ENCODE assay signal across 16 cellular contexts in genomic region chr17:59278401-59278800, GRCh38. TPM values are rescaled to one million over a fixed set of nuclear protein-coding genes. Genes with fewer than 3 reads are reported as not detected.
DNase-seq lines count a peak whose midpoint lies in the region; ATAC-seq and TF ChIP-seq lines count a peak whose summit lies in the region.
"Had no signal": no experiment of that assay in that cellular context is flagged by ENCODE, and none has a peak within 500 bp of the region (broad histone marks: within the 10 kb centered on the region; RNA-seq: fewer than 3 reads in every experiment).

No MANE protein-coding gene starts in this region.

- no peak for ATAC-seq in activated B cell treated with CpG ODN at 0.5 μM for 24 hours (ENCODE audit: low read depth)
- no peak for ATAC-seq in naive B cell (ENCODE audit: low read depth in 2 of 2)
- no peak for ATAC-seq in naive thymus-derived CD8-positive, alpha-beta T cell
- no peak for ATAC-seq in GM21447 (IDR thresholded peaks at IDR 0.05; ENCODE audit: unreplicated experiment)

- no peak overlapping the region for H3K4me3 Mint-ChIP-seq in activated CD4-positive, alpha-beta memory T cell treated with anti-CD3 and anti-CD28 coated beads, Interleukin-2, amount 10 ng/mL, durations not matched to agents 7 days and 5 days
- H3K4me3 Mint-ChIP-seq in activated CD4-positive, alpha-beta memory T cell treated with anti-CD3 and anti-CD28 coated beads for 36 hours, result no peak overlapping the region
- no peak overlapping the region for H3K4me3 Mint-ChIP-seq in activated B cell treated with CpG ODN at 0.5 μM for 24 hours
- H3K4me3 Mint-ChIP-seq in naive B cell, result peak overlapping the region in 4 of 8 donors; percentile 10 to 84 (median 36)
- peak overlapping the region in 1 of 10 donors; percentile 7 for H3K4me3 Mint-ChIP-seq in naive thymus-derived CD8-positive, alpha-beta T cell

- H3K4me1 Mint-ChIP-seq in activated CD4-positive, alpha-beta memory T cell treated with anti-CD3 and anti-CD28 coated beads, Interleukin-2, amount 10 ng/mL, durations not matched to agents 7 days and 5 days, result peaks cover 3% of the 10 kb centered on the region
- peaks cover 3% of the 10 kb centered on the region for H3K4me1 Mint-ChIP-seq in activated CD4-positive, alpha-beta memory T cell treated with anti-CD3 and anti-CD28 coated beads for 36 hours (ENCODE audit: low read depth)
- H3K4me1 Mint-ChIP-seq in activated B cell treated with CpG ODN at 0.5 μM for 24 hours (peaks cover 18% of the 10 kb centered on the region), naive B cell (peaks cover 10 to 25% (median 17%) of the 10 kb centered on the region in 3 donors)
- H3K4me1 Mint-ChIP-seq in naive thymus-derived CD8-positive, alpha-beta T cell, result peaks cover 0 to 16% (median 0%) of the 10 kb centered on the region in 4 donors

- intact Hi-C loops in activated CD4-positive, alpha-beta memory T cell treated with anti-CD3 and anti-CD28 coated beads for 36 hours (cut with micrococcal nuclease), result no loop called here
- intact Hi-C loops in activated B cell treated with CpG ODN at 0.5 μM for 24 hours (cut with micrococcal nuclease), result no loop called here

- POLR2A ChIA-PET in activated CD4-positive, alpha-beta memory T cell treated with anti-CD3 and anti-CD28 coated beads, Interleukin-2, amount 10 ng/mL, durations not matched to agents 7 days and 5 days (lab: Charles Lee), result no interaction called here
- POLR2A ChIA-PET in activated CD4-positive, alpha-beta memory T cell treated with anti-CD3 and anti-CD28 coated beads for 36 hours (lab: Charles Lee), result no interaction called here
- POLR2A ChIA-PET in activated B cell treated with CpG ODN at 0.5 μM for 24 hours (lab: Charles Lee), result interaction anchor here (0.6 kb wide), 1 partner anchor 50 kb away, joined by 3 read pairs; no protein-coding TSS in a partner anchor
- POLR2A ChIA-PET in naive thymus-derived CD8-positive, alpha-beta T cell (lab: Charles Lee), result interaction anchor here (0.6 kb wide), 1 partner anchor 41 kb away, joined by 5 read pairs; no protein-coding TSS in a partner anchor

- no peak for TF ChIP-seq CTCF in activated B cell treated with CpG ODN at 0.5 μM for 24 hours (IDR thresholded peaks at IDR 0.05)

- H3K36me3 Mint-ChIP-seq in activated CD4-positive, alpha-beta memory T cell treated with anti-CD3 and anti-CD28 coated beads, Interleukin-2, amount 10 ng/mL, durations not matched to agents 7 days and 5 days (ENCODE audit: low read depth), result no peaks in the 10 kb centered on the region
- H3K36me3 Mint-ChIP-seq in activated CD4-positive, alpha-beta memory T cell treated with anti-CD3 and anti-CD28 coated beads for 36 hours, result no peaks in the 10 kb centered on the region
- H3K36me3 Mint-ChIP-seq in activated B cell treated with CpG ODN at 0.5 μM for 24 hours (ENCODE audit: low read depth) (no peaks in the 10 kb centered on the region), naive B cell (peaks cover 0 to 4% of the 10 kb centered on the region in 2 donors)
- H3K36me3 Mint-ChIP-seq in naive thymus-derived CD8-positive, alpha-beta T cell, result peaks cover 0 to 17% (median 3%) of the 10 kb centered on the region in 3 donors

- H3K9me3 Mint-ChIP-seq in activated CD4-positive, alpha-beta memory T cell treated with anti-CD3 and anti-CD28 coated beads, Interleukin-2, amount 10 ng/mL, durations not matched to agents 7 days and 5 days, result no peaks in the 10 kb centered on the region
- H3K9me3 Mint-ChIP-seq in activated CD4-positive, alpha-beta memory T cell treated with anti-CD3 and anti-CD28 coated beads for 36 hours, result no peaks in the 10 kb centered on the region
- no peaks in the 10 kb centered on the region for H3K9me3 Mint-ChIP-seq in activated B cell treated with CpG ODN at 0.5 μM for 24 hours
- H3K9me3 Mint-ChIP-seq in naive B cell, result no peaks in the 10 kb centered on the region
- no peaks in the 10 kb centered on the region for H3K9me3 Mint-ChIP-seq in naive thymus-derived CD8-positive, alpha-beta T cell

- H3K27me3 Mint-ChIP-seq in activated CD4-positive, alpha-beta memory T cell treated with anti-CD3 and anti-CD28 coated beads, Interleukin-2, amount 10 ng/mL, durations not matched to agents 7 days and 5 days, result no peaks in the 10 kb centered on the region
- H3K27me3 Mint-ChIP-seq in activated CD4-positive, alpha-beta memory T cell treated with anti-CD3 and anti-CD28 coated beads for 36 hours, result no peaks in the 10 kb centered on the region
- H3K27me3 Mint-ChIP-seq in activated B cell treated with CpG ODN at 0.5 μM for 24 hours, result no peaks in the 10 kb centered on the region
- H3K27me3 Mint-ChIP-seq in naive B cell, result no peaks in the 10 kb centered on the region
- H3K27me3 Mint-ChIP-seq in naive thymus-derived CD8-positive, alpha-beta T cell, result no peaks in the 10 kb centered on the region

- DNase-seq in activated CD4-positive, alpha-beta memory T cell treated with anti-CD3 and anti-CD28 coated beads, Interleukin-2, amount 10 ng/mL, durations not matched to agents 7 days and 5 days, result no peak
- DNase-seq in activated CD4-positive, alpha-beta memory T cell treated with anti-CD3 and anti-CD28 coated beads for 36 hours, result no peak
- DNase-seq in NOMO-1 (lab: John Stamatoyannopoulos, UW; ENCODE audit: unreplicated experiment in 2 of 2) (peak; percentile 71 to 77), activated B cell treated with CpG ODN at 0.5 μM for 24 hours (no peak), naive B cell (no peak)
- no peak for DNase-seq in activated CD4-positive, alpha-beta T cell treated with anti-CD3 and anti-CD28 coated beads, Interleukin-2, amount 50 U/mL, for 4 hours
- no peak for DNase-seq in naive thymus-derived CD8-positive, alpha-beta T cell
- DNase-seq: 8988T, C1 segment of cervical spinal cord, COR-L47, DMS153, MG63, NCI-H1417, NCI-H1930, NCI-H2171 treated with DMSO at 0.1 percent for 48 hours had no signal

- peak overlapping the region; percentile 1 for H3K27ac Mint-ChIP-seq in activated CD4-positive, alpha-beta memory T cell treated with anti-CD3 and anti-CD28 coated beads, Interleukin-2, amount 10 ng/mL, durations not matched to agents 7 days and 5 days
- H3K27ac Mint-ChIP-seq in activated CD4-positive, alpha-beta memory T cell treated with anti-CD3 and anti-CD28 coated beads for 36 hours, result no peak overlapping the region
- H3K27ac Mint-ChIP-seq in activated B cell treated with CpG ODN at 0.5 μM for 24 hours, result peak overlapping the region; percentile 7
- H3K27ac Mint-ChIP-seq in naive B cell, result peak overlapping the region in 4 of 6 donors; percentile 88 to 94 (median 89)
- H3K27ac Mint-ChIP-seq in naive thymus-derived CD8-positive, alpha-beta T cell, result peak overlapping the region in 2 of 10 donors; percentile 43 to 59

- CTCF ChIA-PET in activated CD4-positive, alpha-beta memory T cell treated with anti-CD3 and anti-CD28 coated beads, Interleukin-2, amount 10 ng/mL, durations not matched to agents 7 days and 5 days (lab: Charles Lee), result interaction anchor here (0.6 kb wide), 1 partner anchor 169 kb away, joined by 3 read pairs; no protein-coding TSS in a partner anchor
- CTCF ChIA-PET in activated CD4-positive, alpha-beta memory T cell treated with anti-CD3 and anti-CD28 coated beads for 36 hours (lab: Charles Lee), result no interaction called here
- CTCF ChIA-PET in activated B cell treated with CpG ODN at 0.5 μM for 24 hours (lab: Charles Lee), result no interaction called here

RNA-seq across cellular contexts. Expression of gene YPEL2, which starts 53.1 kb away (rescaled TPM):
- total RNA-seq in activated CD4-positive, alpha-beta memory T cell treated with anti-CD3 and anti-CD28 coated beads, Interleukin-2, amount 10 ng/mL, durations not matched to agents 7 days and 5 days, result 10 to 100 TPM; 17.1 to 18.4 TPM
- 1 to 10 TPM; 7.6 to 9.4 TPM for total RNA-seq in activated CD4-positive, alpha-beta memory T cell treated with anti-CD3 and anti-CD28 coated beads for 36 hours
- 18.3 and 19.5 TPM in 2 replicates for total RNA-seq in activated B cell treated with CpG ODN at 0.5 μM for 24 hours
- 10 to 100 TPM; 18.8 to 42.5 (median 32.3) TPM for polyA plus RNA-seq in naive B cell (ENCODE audit: low read depth in 6 of 6)
- 10 to 100 TPM; 73.5 to 75.0 TPM for total RNA-seq in naive thymus-derived CD8-positive, alpha-beta T cell
- polyA plus RNA-seq in naive thymus-derived CD8-positive, alpha-beta T cell, result 10 to 100 TPM; 22.0 to 28.7 (median 25.2) TPM

RNA-seq across cellular contexts. Expression of gene GDPD1, which starts 58.1 kb away (rescaled TPM):
- total RNA-seq in activated CD4-positive, alpha-beta memory T cell treated with anti-CD3 and anti-CD28 coated beads, Interleukin-2, amount 10 ng/mL, durations not matched to agents 7 days and 5 days, result 1 to 10 TPM; 4.7 to 4.8 TPM
- 1 to 10 TPM; 2.9 to 3.5 TPM for total RNA-seq in activated CD4-positive, alpha-beta memory T cell treated with anti-CD3 and anti-CD28 coated beads for 36 hours
- 0.71 and 1.2 TPM in 2 replicates for total RNA-seq in activated B cell treated with CpG ODN at 0.5 μM for 24 hours
- polyA plus RNA-seq in naive B cell (ENCODE audit: low read depth in 6 of 6), result 1 to 10 TPM in 3 of 6 donors, under 1 TPM in 3; 0.38 to 1.8 (median 1.1) TPM
- 1 to 10 TPM; 4.7 to 8.0 TPM for total RNA-seq in naive thymus-derived CD8-positive, alpha-beta T cell
- polyA plus RNA-seq in naive thymus-derived CD8-positive, alpha-beta T cell, result 1 to 10 TPM; 2.1 to 4.0 (median 2.6) TPM

Comparison
In these comparisons a context has a peak if more than half of its experiments do, and no peak if none do; other contexts are left out.
1. DNase-seq: peak in NOMO-1 (2 of 2); none in activated CD4-positive, alpha-beta memory T cell treated with anti-CD3 and anti-CD28 coated beads, Interleukin-2, amount 10 ng/mL, durations not matched to agents 7 days and 5 days (single experiment), activated CD4-positive, alpha-beta memory T cell treated with anti-CD3 and anti-CD28 coated beads for 36 hours (single experiment), activated B cell treated with CpG ODN at 0.5 μM for 24 hours (single experiment), naive B cell (single experiment), activated CD4-positive, alpha-beta T cell treated with anti-CD3 and anti-CD28 coated beads, Interleukin-2, amount 50 U/mL, for 4 hours (0 of 2) and naive thymus-derived CD8-positive, alpha-beta T cell (0 of 10).
2. POLR2A ChIA-PET loops: an anchor here in activated B cell treated with CpG ODN at 0.5 μM for 24 hours (0.6 kb wide) and naive thymus-derived CD8-positive, alpha-beta T cell (0.6 kb wide); none called in activated CD4-positive, alpha-beta memory T cell treated with anti-CD3 and anti-CD28 coated beads, Interleukin-2, amount 10 ng/mL, durations not matched to agents 7 days and 5 days and activated CD4-positive, alpha-beta memory T cell treated with anti-CD3 and anti-CD28 coated beads for 36 hours.